Comparison of ENCODE assay signal across 17 cellular contexts in genomic region chr4:113469926-113470325, GRCh38.
DNase-seq lines count a peak whose midpoint lies in the region; ATAC-seq, FAIRE-seq and TF ChIP-seq lines count a peak whose summit lies in the region.
"Had no signal": no experiment of that assay in that cellular context is flagged by ENCODE, and none has a peak within 500 bp of the region (broad histone marks: within the 10 kb centered on the region; RNA-seq: fewer than 3 reads in every experiment).

No MANE protein-coding gene starts in this region.

- TF ChIP-seq CTCF in HFFc6 (IDR thresholded peaks at IDR 0.05) (no peak), HepG2 (CRISPR knock-in tag; IDR thresholded peaks at IDR 0.05) (no peak)

- WGBS in HepG2 (ENCODE audit: low lambda C conversion rate), result 100% methylated on average over 1 of the region's 1 CpG

- H3K4me1 ChIP-seq in HepG2 (ENCODE audit: insufficient read depth, low read length), result peaks cover 15% of the 10 kb centered on the region

- no peaks in the 10 kb centered on the region for H3K9me3 ChIP-seq in HepG2 (ENCODE audit: low read length)

- peak overlapping the region; percentile 7 for H3K4me3 Mint-ChIP-seq in HFFc6
- H3K4me3 Mint-ChIP-seq in activated naive CD8-positive, alpha-beta T cell treated with anti-CD3 and anti-CD28 coated beads, Interleukin-2, amount 50 U/mL, for 24 hours, result no peak overlapping the region
- no peak overlapping the region for H3K4me3 Mint-ChIP-seq in stimulated activated effector memory CD8-positive, alpha-beta T cell treated with anti-CD3 and anti-CD28 coated beads, Interleukin-12 subunit alpha, Interleukin-12 subunit beta, amount 100 ng/mL, for 72 hours
- H3K4me3 Mint-ChIP-seq: CD4-positive, alpha-beta T cell; memory B cell had no signal

- TF ChIP-seq RAD21 in HepG2 (CRISPR knock-in tag; IDR thresholded peaks at IDR 0.05), result no peak

- H3K9me3 Mint-ChIP-seq in HFFc6, result no peaks in the 10 kb centered on the region
- no peaks in the 10 kb centered on the region for H3K9me3 Mint-ChIP-seq in activated naive CD8-positive, alpha-beta T cell treated with anti-CD3 and anti-CD28 coated beads, Interleukin-2, amount 50 U/mL, for 24 hours
- H3K9me3 Mint-ChIP-seq in stimulated activated effector memory CD8-positive, alpha-beta T cell treated with anti-CD3 and anti-CD28 coated beads, Interleukin-12 subunit alpha, Interleukin-12 subunit beta, amount 100 ng/mL, for 72 hours, result peaks cover 3% of the 10 kb centered on the region
- H3K9me3 Mint-ChIP-seq: CD4-positive, alpha-beta T cell; memory B cell had no signal

- H3K4me2 ChIP-seq in HepG2 (ENCODE audit: low read depth, low read length), result no peak overlapping the region

- no peaks in the 10 kb centered on the region for H4K20me1 ChIP-seq in HepG2 (ENCODE audit: insufficient read depth, low read length)

- CTCF ChIA-PET in HepG2 (lab: Yijun Ruan, JAX; ENCODE audit: low intra/inter-chr PET ratio, low total read pairs), result no interaction called here

- DNase-seq in HFFc6, result no peak
- DNase-seq in activated naive CD8-positive, alpha-beta T cell treated with anti-CD3 and anti-CD28 coated beads, Interleukin-2, amount 50 U/mL, for 24 hours, result no peak
- peak; percentile 20 for DNase-seq in HepG2 (ENCODE audit: low spot score)
- no peak for DNase-seq in stimulated activated effector memory CD8-positive, alpha-beta T cell treated with anti-CD3 and anti-CD28 coated beads, Interleukin-12 subunit alpha, Interleukin-12 subunit beta, amount 100 ng/mL, for 72 hours (ENCODE audit: low spot score in 2 of 2)
- DNase-seq in stimulated activated CD4-positive, alpha-beta T cell treated with anti-CD3 and anti-CD28 coated beads, Interleukin-1b, Interleukin-23, amount 100 ng/mL, for 48 hours, result no peak
- no peak for DNase-seq in SHP77 treated with DMSO at 0.1 percent for 48 hours (lab: John Stamatoyannopoulos, UW)
- DNase-seq: CD4-positive, alpha-beta T cell; GF-D8; hippocampal formation; NCI-H1048; NCI-H446; substantia nigra; T-helper 1 cell had no signal

- H3K27ac Mint-ChIP-seq in HFFc6, result peak overlapping the region; percentile 99
- H3K27ac Mint-ChIP-seq in activated naive CD8-positive, alpha-beta T cell treated with anti-CD3 and anti-CD28 coated beads, Interleukin-2, amount 50 U/mL, for 24 hours, result peak overlapping the region; percentile 3
- H3K27ac Mint-ChIP-seq in stimulated activated effector memory CD8-positive, alpha-beta T cell treated with anti-CD3 and anti-CD28 coated beads, Interleukin-12 subunit alpha, Interleukin-12 subunit beta, amount 100 ng/mL, for 72 hours, result peak overlapping the region; percentile 3
- H3K27ac Mint-ChIP-seq: CD4-positive, alpha-beta T cell; memory B cell had no signal

- in situ Hi-C loops in HepG2 (cut with HindIII; ENCODE audit: extremely low pct_ligation_motif_present, low pct_unique_long_range_greater_than_20kb), result no loop called here

- H3K4me3 ChIP-seq in HepG2 (replicated peaks in 1 of 3; ENCODE audit: insufficient read depth in 1 of 3, low read depth in 2 of 3, low read length in 3 of 3), result no peak overlapping the region

- no peak for ATAC-seq in activated naive CD8-positive, alpha-beta T cell treated with anti-CD3 and anti-CD28 coated beads, Interleukin-2, amount 50 U/mL, for 24 hours
- ATAC-seq in HepG2, result no peak; the same call in 2 of the 3 replicates
- no peak for ATAC-seq in stimulated activated effector memory CD8-positive, alpha-beta T cell treated with anti-CD3 and anti-CD28 coated beads, Interleukin-12 subunit alpha, Interleukin-12 subunit beta, amount 100 ng/mL, for 72 hours
- no peak for ATAC-seq in HG02763 (IDR thresholded peaks at IDR 0.05; ENCODE audit: unreplicated experiment)

- peaks cover 10% of the 10 kb centered on the region for H3K27me3 Mint-ChIP-seq in HFFc6 (ENCODE audit: insufficient read depth)
- H3K27me3 Mint-ChIP-seq in activated naive CD8-positive, alpha-beta T cell treated with anti-CD3 and anti-CD28 coated beads, Interleukin-2, amount 50 U/mL, for 24 hours, result no peaks in the 10 kb centered on the region
- H3K27me3 Mint-ChIP-seq: CD4-positive, alpha-beta T cell; memory B cell had no signal

- H3K36me3 ChIP-seq in HepG2 (replicated peaks in 1 of 2; ENCODE audit: control insufficient read depth in 1 of 2, insufficient read depth in 2 of 2, low read length in 2 of 2), result peaks cover 0 to 3% of the 10 kb centered on the region in 2 experiments; a peak in 1 of 5 replicates

- H2AFZ ChIP-seq in HepG2 (ENCODE audit: low read length), result no peak overlapping the region

- no peak for FAIRE-seq in HepG2 (lab: Jason Lieb, UNC)
- FAIRE-seq: endometrium, GM18507 had no signal

- H3K27ac ChIP-seq in HepG2 (ENCODE audit: extremely low read length, insufficient read depth, low read length), result no peak overlapping the region

- H3K27me3 ChIP-seq in HepG2 (ENCODE audit: control insufficient read depth in 1 of 2, insufficient read depth in 2 of 2, low read length in 2 of 2), result no peaks in the 10 kb centered on the region

- POLR2A ChIA-PET in HepG2 (lab: Yijun Ruan, JAX), result no interaction called here

- TF ChIP-seq POLR2A in HepG2 (IDR thresholded peaks at IDR 0.05; ENCODE audit: insufficient read depth in 1 of 2, low read depth in 2 of 2, low read length in 2 of 2), result no peak

- intact Hi-C loops in HepG2 (cut with micrococcal nuclease; ENCODE audit: unreplicated experiment), result no loop called here

- H3K79me2 ChIP-seq in HepG2 (ENCODE audit: insufficient read depth, low read length), result no peaks in the 10 kb centered on the region

- H3K4me1 Mint-ChIP-seq in HFFc6 (ENCODE audit: low read depth), result peaks cover 82% of the 10 kb centered on the region
- H3K4me1 Mint-ChIP-seq in activated naive CD8-positive, alpha-beta T cell treated with anti-CD3 and anti-CD28 coated beads, Interleukin-2, amount 50 U/mL, for 24 hours, result peaks cover 44% of the 10 kb centered on the region
- peaks cover 40% of the 10 kb centered on the region for H3K4me1 Mint-ChIP-seq in stimulated activated effector memory CD8-positive, alpha-beta T cell treated with anti-CD3 and anti-CD28 coated beads, Interleukin-12 subunit alpha, Interleukin-12 subunit beta, amount 100 ng/mL, for 72 hours
- H3K4me1 Mint-ChIP-seq: memory B cell had no signal

- TF ChIP-seq EP300 in HepG2 (IDR thresholded peaks at IDR 0.05; ENCODE audit: low read depth in 2 of 2, low read length in 2 of 2) (no peak), HepG2 (CRISPR knock-in tag; IDR thresholded peaks at IDR 0.05; ENCODE audit: borderline replicate concordance) (no peak)

- H3K36me3 Mint-ChIP-seq in HFFc6 (ENCODE audit: low read depth), result peaks cover 27% of the 10 kb centered on the region
- H3K36me3 Mint-ChIP-seq in activated naive CD8-positive, alpha-beta T cell treated with anti-CD3 and anti-CD28 coated beads, Interleukin-2, amount 50 U/mL, for 24 hours (ENCODE audit: low read depth), result peaks cover 42% of the 10 kb centered on the region
- peaks cover 48% of the 10 kb centered on the region for H3K36me3 Mint-ChIP-seq in stimulated activated effector memory CD8-positive, alpha-beta T cell treated with anti-CD3 and anti-CD28 coated beads, Interleukin-12 subunit alpha, Interleukin-12 subunit beta, amount 100 ng/mL, for 72 hours

- BruUV-seq in HepG2 (replicated peaks; lab: Mats Ljungman, UMichigan), result no TSS peak

- no peak overlapping the region for H3K9ac ChIP-seq in HepG2 (ENCODE audit: insufficient read depth, low read depth, low read length)

TF ChIP-seq in HepG2, 621 proteins besides CTCF, POLR2A, EP300 and RAD21 (continues in another document):
- TF ChIP-seq ZNF18 (CRISPR knock-in tag; IDR thresholded peaks at IDR 0.05; ENCODE audit: insufficient replicate concordance), result no peak
- TF ChIP-seq ZEB1 (IDR thresholded peaks at IDR 0.05; ENCODE audit: insufficient replicate concordance, low read depth), result no peak
- no peak for TF ChIP-seq CREBL2 (CRISPR knock-in tag; IDR thresholded peaks at IDR 0.05; ENCODE audit: borderline replicate concordance)
- no peak for TF ChIP-seq HDAC1 (CRISPR knock-in tag; IDR thresholded peaks at IDR 0.05)
- TF ChIP-seq ZNF446 (CRISPR knock-in tag; IDR thresholded peaks at IDR 0.05), result no peak
- no peak for TF ChIP-seq E2F2 (CRISPR knock-in tag; IDR thresholded peaks at IDR 0.05; ENCODE audit: borderline replicate concordance)
- TF ChIP-seq ZNF207 (IDR thresholded peaks at IDR 0.05; ENCODE audit: borderline replicate concordance), result no peak
- no peak for TF ChIP-seq ZBTB37 (CRISPR knock-in tag; IDR thresholded peaks at IDR 0.05)

Comparison
In these comparisons a context has a peak if more than half of its experiments do, and no peak if none do; other contexts are left out.
1. H3K27ac Mint-ChIP-seq: peak in every context shown above with its lines; median percentile 99 in HFFc6; 3 in activated naive CD8-positive, alpha-beta T cell treated with anti-CD3 and anti-CD28 coated beads, Interleukin-2, amount 50 U/mL, for 24 hours; 3 in stimulated activated effector memory CD8-positive, alpha-beta T cell treated with anti-CD3 and anti-CD28 coated beads, Interleukin-12 subunit alpha, Interleukin-12 subunit beta, amount 100 ng/mL, for 72 hours.